Comparison of ENCODE assay signal across 8 cellular contexts in genomic region chr20:544153-544725, GRCh38. TPM values are rescaled to one million over a fixed set of nuclear protein-coding genes. Genes with fewer than 3 reads are reported as not detected.
DNase-seq lines count a peak whose midpoint lies in the region; ATAC-seq, FAIRE-seq and TF ChIP-seq lines count a peak whose summit lies in the region.

No MANE protein-coding gene starts in this region.

- CTCF ChIA-PET in CD4-positive, alpha-beta memory T cell (lab: Charles Lee; ENCODE audit: partially characterized antibody): interaction anchor here (1.2 to 2.9 kb wide), 4 partner anchors 9 to 108 kb away, joined by 4 to 11 read pairs (median 4); no protein-coding TSS in a partner anchor
- CTCF ChIA-PET in PC-9 (lab: Charles Lee): interaction anchor here (1.4 kb wide), 1 partner anchor 224 kb away, joined by 4 read pairs; the partner anchor contains the start of gene SLC52A3
- CTCF ChIA-PET in endothelial cell of umbilical vein (lab: Charles Lee): interaction anchor here (1.2 to 4.3 kb wide), 4 partner anchors 9 to 123 kb away, joined by 3 to 24 read pairs (median 6); no protein-coding TSS in a partner anchor

- H3K4me1 Mint-ChIP-seq in CD4-positive, alpha-beta memory T cell: peaks cover 24 to 49% (median 38%) of the 10 kb centered on the region in 4 donors

- H3K79me1 ChIP-seq in neuronal stem cell (ENCODE audit: low read depth, low read length): peaks cover 3% of the 10 kb centered on the region

- no peak for TF ChIP-seq CTCF in PC-9 (conservative IDR thresholded peaks at IDR 0.05)
- no peak for TF ChIP-seq CTCF in endothelial cell of umbilical vein (IDR thresholded peaks at IDR 0.05; ENCODE audit: extremely low read depth in 1 of 2, insufficient read depth in 1 of 2, low read depth in 1 of 2, low read length in 2 of 2)

- POLR2A ChIA-PET in CD4-positive, alpha-beta memory T cell (lab: Charles Lee; ENCODE audit: partially characterized antibody): interaction anchor here (0.9 to 2.6 kb wide), 8 partner anchors 35 to 1559 kb away, joined by 3 to 13 read pairs (median 4); partner anchors contain the start of genes FAM110A, TBC1D20 and TRIB3
- POLR2A ChIA-PET in PC-9 (lab: Charles Lee; ENCODE audit: unreplicated experiment) (interaction anchor here (0.6 to 1.0 kb wide), 3 partner anchors 116 to 1229 kb away, joined by 3 to 24 read pairs (median 3); partner anchors contain the start of gene SLC52A3), endothelial cell of umbilical vein (lab: Charles Lee) (no interaction called here)

- H3K9me3 ChIP-seq in CD4-positive, alpha-beta memory T cell (ENCODE audit: control insufficient read depth in 1 of 2, low read length in 2 of 2): no peaks in the 10 kb centered on the region
- peaks cover 17% of the 10 kb centered on the region for H3K9me3 ChIP-seq in PC-9 (ENCODE audit: insufficient read depth, low read depth)
- H3K9me3 ChIP-seq in endothelial cell of umbilical vein (replicated peaks; ENCODE audit: control insufficient read depth, insufficient read depth, low read length): no peaks in the 10 kb centered on the region
- peaks cover 5 to 30% of the 10 kb centered on the region in 2 donors for H3K9me3 ChIP-seq in neuronal stem cell (replicated peaks in 1 of 2; ENCODE audit: control insufficient read depth in 2 of 2, insufficient read depth in 1 of 2, low read depth in 1 of 2, low read length in 2 of 2)

- H3K4me2 ChIP-seq in PC-9: peak overlapping the region; percentile 97
- peak overlapping the region; percentile 76 for H3K4me2 ChIP-seq in endothelial cell of umbilical vein (ENCODE audit: insufficient read depth, low read length)
- no peak overlapping the region for H3K4me2 ChIP-seq in neuronal stem cell (ENCODE audit: insufficient read depth, low read length, poor library complexity, severe bottlenecking)

- H3K36me3 ChIP-seq in CD4-positive, alpha-beta memory T cell (ENCODE audit: insufficient read depth, low read length): no peaks in the 10 kb centered on the region
- H3K36me3 ChIP-seq in PC-9 (ENCODE audit: low read depth) (peaks cover 24% of the 10 kb centered on the region), endothelial cell of umbilical vein (ENCODE audit: control insufficient read depth in 2 of 2, extremely low read depth in 1 of 2, insufficient read depth in 2 of 2, low read length in 2 of 2) (peaks cover 0 to 2% of the 10 kb centered on the region in 2 experiments), neuronal stem cell (replicated peaks in 1 of 2; ENCODE audit: control insufficient read depth in 2 of 2, insufficient read depth in 2 of 2, low read length in 2 of 2) (peaks cover 3 to 30% of the 10 kb centered on the region in 2 donors)

- H4K8ac ChIP-seq in neuronal stem cell (ENCODE audit: low read depth, low read length): no peak overlapping the region

- no peak overlapping the region for H2BK12ac ChIP-seq in neuronal stem cell (ENCODE audit: low read length)

- H2AFZ ChIP-seq in PC-9 (peak overlapping the region; percentile 89), endothelial cell of umbilical vein (ENCODE audit: low read depth, low read length) (peak overlapping the region; percentile 96), neuronal stem cell (ENCODE audit: low read length) (peak overlapping the region; percentile 90)

- no peak overlapping the region for H3K4ac ChIP-seq in neuronal stem cell (ENCODE audit: low read length)

- H3K23ac ChIP-seq in neuronal stem cell (ENCODE audit: low read depth, low read length, poor library complexity): no peak overlapping the region

- peaks cover 9 to 16% of the 10 kb centered on the region in 2 donors for H3K36me3 Mint-ChIP-seq in CD4-positive, alpha-beta memory T cell

- no peak for ATAC-seq in HG03175 (IDR thresholded peaks at IDR 0.05; ENCODE audit: unreplicated experiment)

- H3F3A ChIP-seq in PC-9 (ENCODE audit: insufficient read depth, low read depth): no peaks in the 10 kb centered on the region; the same call in 1 of the 2 replicates

- no peaks in the 10 kb centered on the region for H3K9me2 ChIP-seq in PC-9 (ENCODE audit: insufficient read depth)

- no peak for TF ChIP-seq POLR2A in endothelial cell of umbilical vein (IDR thresholded peaks at IDR 0.05; ENCODE audit: low read depth, low read length)

- H3K27me3 Mint-ChIP-seq in CD4-positive, alpha-beta memory T cell: peaks cover 0 to 5% of the 10 kb centered on the region in 2 donors

- H4K91ac ChIP-seq in neuronal stem cell (ENCODE audit: low read depth, low read length, poor library complexity): no peak overlapping the region

- FAIRE-seq in endothelial cell of umbilical vein (lab: Jason Lieb, UNC): no peak

- H3K27ac Mint-ChIP-seq in CD4-positive, alpha-beta memory T cell: peak overlapping the region; percentile 98 to 100 (median 99)

- H4K20me1 ChIP-seq in PC-9 (ENCODE audit: insufficient read depth) (peaks cover 10% of the 10 kb centered on the region; the same call in 1 of the 2 replicates), endothelial cell of umbilical vein (replicated peaks; ENCODE audit: control insufficient read depth, extremely low read depth, insufficient read depth, low read length) (peaks cover 10% of the 10 kb centered on the region)

- H2BK15ac ChIP-seq in neuronal stem cell (ENCODE audit: low read length): no peak overlapping the region

- H2BK5ac ChIP-seq in neuronal stem cell (ENCODE audit: low read length): no peak overlapping the region

- no peak overlapping the region for H2BK120ac ChIP-seq in neuronal stem cell (ENCODE audit: low read depth, low read length)

- H2AK5ac ChIP-seq in neuronal stem cell (ENCODE audit: low read depth, low read length): peak overlapping the region; percentile 5

- BruUV-seq in PC-9 (replicated peaks; lab: Mats Ljungman, UMichigan): TSS peak; percentile 73
- no TSS peak for BruUV-seq in endothelial cell of umbilical vein (replicated peaks; lab: Mats Ljungman, UMichigan)

- dilution Hi-C loops in endothelial cell of umbilical vein (cut with MboI; ENCODE audit: extremely low pct_ligation_motif_present, low sequenced_read_pairs): no loop called here

- no peak for DNase-seq in CD4-positive, alpha-beta memory T cell
- no peak for DNase-seq in PC-9
- no peak for DNase-seq in endothelial cell of umbilical vein (ENCODE audit: low read depth, low spot score)
- DNase-seq in neuronal stem cell (ENCODE audit: low spot score): no peak
- DNase-seq in GM19240 (ENCODE audit: insufficient read length, low spot score): no peak
- DNase-seq in stimulated activated CD4-positive, alpha-beta T cell treated with anti-CD3 and anti-CD28 coated beads, Interleukin-4, amount 100 ng/mL, for 4 hours: no peak
- no peak for DNase-seq in DMS 273 (lab: John Stamatoyannopoulos, UW; ENCODE audit: unreplicated experiment)

- peaks cover 43% of the 10 kb centered on the region for H3K4me1 ChIP-seq in CD4-positive, alpha-beta memory T cell (ENCODE audit: insufficient read depth, low read length)
- H3K4me1 ChIP-seq in PC-9 (replicated peaks; ENCODE audit: insufficient read depth): peaks cover 11% of the 10 kb centered on the region
- H3K4me1 ChIP-seq in endothelial cell of umbilical vein (ENCODE audit: control insufficient read depth, extremely low read depth, insufficient read depth, low read length): peaks cover 27% of the 10 kb centered on the region
- H3K4me1 ChIP-seq in neuronal stem cell (ENCODE audit: control insufficient read depth in 2 of 2, insufficient read depth in 1 of 2, low read depth in 1 of 2, low read length in 2 of 2): peaks cover 2 to 3% of the 10 kb centered on the region in 2 donors

- H3K4me3 Mint-ChIP-seq in CD4-positive, alpha-beta memory T cell: peak overlapping the region; percentile 85 to 100 (median 92)

- intact Hi-C loops in CD4-positive, alpha-beta memory T cell (cut with micrococcal nuclease): loop anchor here (5.0 kb wide), 2 partner anchors 247 to 288 kb away; partner anchors contain the start of genes FAM110A and ZCCHC3
- intact Hi-C loops in PC-9 (cut with micrococcal nuclease; ENCODE audit: unreplicated experiment): no loop called here
- intact Hi-C loops in endothelial cell of umbilical vein (cut with micrococcal nuclease): loop anchor here (5.0 kb wide), 1 partner anchor 197 kb away; the partner anchor contains the start of gene NRSN2

- no CpG with 5 or more reads among the region's 6 CpGs for WGBS in neuronal stem cell (ENCODE audit: extremely low coverage in 2 of 2, insufficient read length in 2 of 2, insufficient replicate concordance in 1 of 2), 2 donors

- peaks cover 0 to 3% (median 0%) of the 10 kb centered on the region in 8 donors for H3K9me3 Mint-ChIP-seq in CD4-positive, alpha-beta memory T cell

- H3K18ac ChIP-seq in neuronal stem cell (ENCODE audit: low read length): no peak overlapping the region

- H3K27ac ChIP-seq in CD4-positive, alpha-beta memory T cell (ENCODE audit: low read depth, low read length): peak overlapping the region; percentile 80
- H3K27ac ChIP-seq in PC-9: 0 out of 2 replicates have a peak overlapping the region, but pooled peaks have one; percentile 62
- peak overlapping the region; percentile 89 for H3K27ac ChIP-seq in endothelial cell of umbilical vein (ENCODE audit: insufficient read depth, low read depth, low read length)
- no peak overlapping the region for H3K27ac ChIP-seq in neuronal stem cell (replicated peaks; ENCODE audit: low read length)

- no peaks in the 10 kb centered on the region for H3K27me3 ChIP-seq in CD4-positive, alpha-beta memory T cell (ENCODE audit: insufficient read depth, low read length)
- no peaks in the 10 kb centered on the region for H3K27me3 ChIP-seq in PC-9 (ENCODE audit: insufficient read depth, low read depth)
- peaks cover 9 to 11% of the 10 kb centered on the region in 2 experiments for H3K27me3 ChIP-seq in endothelial cell of umbilical vein (ENCODE audit: control insufficient read depth in 2 of 2, insufficient read depth in 2 of 2, low read length in 2 of 2)
- peaks cover 0 to 18% (median 5%) of the 10 kb centered on the region in 3 experiments for H3K27me3 ChIP-seq in neuronal stem cell (ENCODE audit: control insufficient read depth in 3 of 3, insufficient read depth in 3 of 3, low read depth in 1 of 3, low read length in 3 of 3)

- H3K4me3 ChIP-seq in CD4-positive, alpha-beta memory T cell (ENCODE audit: low read length in 2 of 2): peak overlapping the region in 1 of 2 donors; percentile 93
- peak overlapping the region; percentile 95; the same call in 1 of the 2 replicates for H3K4me3 ChIP-seq in PC-9
- H3K4me3 ChIP-seq in endothelial cell of umbilical vein (replicated peaks in 1 of 3; ENCODE audit: insufficient read depth in 1 of 3, low read depth in 1 of 3, low read length in 3 of 3): peak overlapping the region in 1 of 3 experiments; percentile 93
- H3K4me3 ChIP-seq in neuronal stem cell (ENCODE audit: low read length in 2 of 2): peak overlapping the region in 1 of 2 donors; percentile 71

- no peaks in the 10 kb centered on the region for H3K9me1 ChIP-seq in endothelial cell of umbilical vein (replicated peaks; ENCODE audit: control insufficient read depth, extremely low read depth, insufficient read depth, low read length)

- H3K14ac ChIP-seq in neuronal stem cell (ENCODE audit: low read length): no peak overlapping the region

- H3K9ac ChIP-seq in endothelial cell of umbilical vein (replicated peaks; ENCODE audit: extremely low read depth, insufficient read depth, low read length) (peak overlapping the region; percentile 84), neuronal stem cell (ENCODE audit: low read depth, low read length, poor library complexity) (no peak overlapping the region)

- H3K79me2 ChIP-seq in PC-9 (ENCODE audit: low read depth): peaks cover 43% of the 10 kb centered on the region
- H3K79me2 ChIP-seq in endothelial cell of umbilical vein (ENCODE audit: control insufficient read depth, insufficient read depth, low read length): peaks cover 42% of the 10 kb centered on the region

RNA-seq across cellular contexts. Expression of gene CSNK2A1, which starts 0.6 kb away (rescaled TPM):
- total RNA-seq in CD4-positive, alpha-beta memory T cell: 10 to 100 TPM; 81.6 to 87.8 TPM
- polyA plus RNA-seq in CD4-positive, alpha-beta memory T cell: 10 to 100 TPM; 45.2 to 48.2 TPM
- total RNA-seq in PC-9 (2021) (187 and 222 TPM in 2 replicates), endothelial cell of umbilical vein (134 and 142 TPM in 2 replicates)
- polyA plus RNA-seq in endothelial cell of umbilical vein: 57.0 and 68.4 TPM in 2 replicates
- polyA plus RNA-seq in endothelial cell of umbilical vein (2011; cell fraction: cytosol; rRNA removed): 69.2 and 73.8 TPM in 2 replicates
- polyA plus RNA-seq in endothelial cell of umbilical vein (2011; cell fraction: nucleus; rRNA removed): 79.0 and 89.1 TPM in 2 replicates
- 129 and 136 TPM in 2 replicates for polyA plus RNA-seq in endothelial cell of umbilical vein (2012)
- 165 and 182 TPM in 2 replicates for polyA minus RNA-seq in endothelial cell of umbilical vein
- polyA minus RNA-seq in endothelial cell of umbilical vein (2011; cell fraction: cytosol; rRNA and poly(A)+ RNA removed): 39.4 TPM
- 90.3 and 120 TPM in 2 replicates for polyA minus RNA-seq in endothelial cell of umbilical vein (2011; cell fraction: nucleus; rRNA and poly(A)+ RNA removed)
- 232 TPM for polyA plus RNA-seq in neuronal stem cell (2013, experiment 1 of 2)
- 239 TPM for polyA plus RNA-seq in neuronal stem cell (2013, experiment 2 of 2)
